In genomic region chr13:48233886-48234488, GRCh38 we compare ENCODE assay signal across 8 cellular contexts. TPM values are rescaled to one million over a fixed set of nuclear protein-coding genes. Genes with fewer than 3 reads are reported as not detected.
DNase-seq lines count a peak whose midpoint lies in the region; ATAC-seq and TF ChIP-seq lines count a peak whose summit lies in the region.

No MANE protein-coding gene starts in this region.

- H3K9me3 Mint-ChIP-seq in memory B cell = no peaks in the 10 kb centered on the region

- H3K4me3 ChIP-seq in GM12864 (ENCODE audit: low read depth, low read length) = peak overlapping the region; percentile 80
- peak overlapping the region; percentile 97 for H3K4me3 ChIP-seq in urinary bladder (ENCODE audit: low read depth, low read length)

- TF ChIP-seq CTCF in GM12864 (IDR thresholded peaks at IDR 0.05; ENCODE audit: low read depth, low read length, missing control alignments) = no peak

- H3K36me3 Mint-ChIP-seq in memory B cell = peaks cover 7% of the 10 kb centered on the region

- peaks cover 28% of the 10 kb centered on the region for H3K4me1 Mint-ChIP-seq in memory B cell

- peaks cover 2% of the 10 kb centered on the region for H3K4me1 ChIP-seq in urinary bladder (ENCODE audit: insufficient read depth)

- WGBS in urinary bladder = under 1% methylated on average over 12 of the region's 12 CpGs

- H3K4me3 Mint-ChIP-seq in memory B cell = peak overlapping the region; percentile 93

- peak overlapping the region; percentile 93 for H3K27ac Mint-ChIP-seq in memory B cell

- peak; percentile 2 for ATAC-seq in memory B cell (ENCODE audit: low read depth)
- ATAC-seq in GM19023 (IDR thresholded peaks at IDR 0.05; ENCODE audit: unreplicated experiment) = no peak

- no peaks in the 10 kb centered on the region for H3K27me3 Mint-ChIP-seq in memory B cell

- no peaks in the 10 kb centered on the region for H3K36me3 ChIP-seq in urinary bladder (ENCODE audit: insufficient read depth)

- H3K27ac ChIP-seq in cingulate gyrus (ENCODE audit: low read depth, low read length) (peak overlapping the region; percentile 97), urinary bladder (ENCODE audit: low read depth) (peak overlapping the region; percentile 100)

- peak; percentile 25 for DNase-seq in GM12864 (ENCODE audit: low read depth)
- peak; percentile 58 for DNase-seq in M059J (ENCODE audit: low read depth)
- no peak for DNase-seq in memory B cell (ENCODE audit: low spot score in 2 of 2)
- DNase-seq in OCI-M1 (lab: John Stamatoyannopoulos, UW) = no peak
- DNase-seq in effector CD4-positive, alpha-beta T cell = no peak

RNA-seq across cellular contexts. Expression of gene ITM2B, which starts 1.0 kb away (rescaled TPM):
- total RNA-seq in M059J (2014; rRNA removed; shearing (Covaris generic)) = 386 and 387 TPM in 2 replicates
- 509 TPM for total RNA-seq in urinary bladder
- 657 TPM for polyA plus RNA-seq in urinary bladder

Comparison
In these comparisons a context has a peak if more than half of its experiments do, and no peak if none do; other contexts are left out.
1. DNase-seq: peak in GM12864 (single experiment) and M059J (single experiment); none in memory B cell (0 of 2), OCI-M1 (single experiment) and effector CD4-positive, alpha-beta T cell (single experiment).